Comparison of ENCODE assay signal across 32 cellular contexts in the genomic region with DNA sequence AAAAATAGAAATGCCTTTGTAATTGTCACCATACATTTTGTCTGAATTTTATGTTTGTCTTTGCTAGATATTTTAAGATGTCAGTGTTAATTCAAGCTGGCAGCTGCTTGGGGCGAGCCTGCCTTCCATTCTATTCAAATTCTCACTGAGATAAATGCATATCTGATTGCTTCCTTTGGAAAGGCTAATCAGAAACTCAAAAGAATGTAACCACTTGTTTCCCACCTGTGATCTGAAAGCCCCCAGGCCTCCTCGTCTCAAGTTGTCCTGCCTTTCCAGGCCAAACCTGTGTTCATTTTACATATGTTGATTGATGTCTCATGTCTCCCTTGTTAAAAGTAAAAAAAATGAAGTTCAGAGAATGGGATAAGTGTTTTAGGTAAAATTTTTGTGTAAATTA.
"Had no signal": no experiment of that assay in that cellular context is flagged by ENCODE, and none has a peak within 500 bp of the region (broad histone marks: within the 10 kb centered on the region; RNA-seq: fewer than 3 reads in every experiment).

No MANE protein-coding gene starts in this region.

- ATAC-seq: activated CD8-positive, alpha-beta memory T cell treated with anti-CD3 and anti-CD28 coated beads, Interleukin-2, amount 10 ng/mL, durations not matched to agents 7 days and 5 days; activated CD8-positive, alpha-beta T cell treated with anti-CD3 and anti-CD28 coated beads for 36 hours; effector memory CD8-positive, alpha-beta T cell; gastroesophageal sphincter; pancreas; psoas muscle; stimulated activated naive B cell treated with anti-CD40 and anti-IgM and Interleukin-4, amounts not matched to agents 10 μg/mL and 1 μg/mL and 100 μg/mL, for 72 hours had no signal

- H3K4me1 Mint-ChIP-seq: activated CD4-positive, alpha-beta T cell treated with anti-CD3 and anti-CD28 coated beads, Interleukin-2, amount 10 ng/mL, durations not matched to agents 7 days and 5 days; activated CD8-positive, alpha-beta memory T cell treated with anti-CD3 and anti-CD28 coated beads, Interleukin-2, amount 10 ng/mL, durations not matched to agents 7 days and 5 days; activated naive CD8-positive, alpha-beta T cell treated with anti-CD3 and anti-CD28 coated beads for 36 hours; stimulated activated naive B cell treated with anti-CD40 and anti-IgM and Interleukin-4, amounts not matched to agents 10 μg/mL and 1 μg/mL and 100 μg/mL, for 72 hours had no signal

- H3K4me1 ChIP-seq: adrenal gland, ascending aorta, gastroesophageal sphincter, left ventricle myocardium inferior, pancreas, psoas muscle, right atrium auricular region, stomach, thyroid gland, upper lobe of left lung, vagina had no signal

- H3K27ac ChIP-seq: adrenal gland, ascending aorta, cardiac muscle cell, coronary artery, dorsolateral prefrontal cortex, gastroesophageal sphincter, left ventricle myocardium inferior, pancreas, psoas muscle, right atrium auricular region, stomach, thyroid gland, upper lobe of left lung, vagina had no signal

- H3K9me3 ChIP-seq: adrenal gland, ascending aorta, gastroesophageal sphincter, pancreas, psoas muscle, right atrium auricular region, thyroid gland, vagina had no signal

- DNase-seq: activated CD4-positive, alpha-beta T cell treated with anti-CD3 and anti-CD28 coated beads for 1 hour; activated CD4-positive, alpha-beta T cell treated with anti-CD3 and anti-CD28 coated beads, Interleukin-2, amount 10 ng/mL, durations not matched to agents 7 days and 5 days; activated CD8-positive, alpha-beta memory T cell treated with anti-CD3 and anti-CD28 coated beads, Interleukin-2, amount 10 ng/mL, durations not matched to agents 7 days and 5 days; activated CD8-positive, alpha-beta T cell treated with anti-CD3 and anti-CD28 coated beads for 36 hours; activated naive CD4-positive, alpha-beta T cell treated with anti-CD3 and anti-CD28 coated beads for 36 hours; activated naive CD8-positive, alpha-beta T cell treated with anti-CD3 and anti-CD28 coated beads for 36 hours; activated T-cell treated with anti-CD3 and anti-CD28 coated beads, Interleukin-2, amount 50 U/mL, for 48 hours; adrenal gland; dorsolateral prefrontal cortex; effector memory CD8-positive, alpha-beta T cell; hippocampal formation; islet precursor cell; left ventricle myocardium inferior; nucleus accumbens; pancreas; psoas muscle; stimulated activated CD4-positive, alpha-beta T cell treated with anti-CD3 and anti-CD28 coated beads, Interleukin-1b, Interleukin-23, amount 100 ng/mL, for 48 hours; stimulated activated naive B cell treated with anti-CD40 and anti-IgM and Interleukin-4, amounts not matched to agents 10 μg/mL and 1 μg/mL and 100 μg/mL, for 72 hours; stomach; T1000; thyroid gland; upper lobe of left lung had no signal

- H3K27ac Mint-ChIP-seq: activated CD4-positive, alpha-beta T cell treated with anti-CD3 and anti-CD28 coated beads, Interleukin-2, amount 10 ng/mL, durations not matched to agents 7 days and 5 days; activated CD8-positive, alpha-beta memory T cell treated with anti-CD3 and anti-CD28 coated beads, Interleukin-2, amount 10 ng/mL, durations not matched to agents 7 days and 5 days; activated CD8-positive, alpha-beta T cell treated with anti-CD3 and anti-CD28 coated beads for 36 hours; activated naive CD4-positive, alpha-beta T cell treated with anti-CD3 and anti-CD28 coated beads for 36 hours; activated naive CD8-positive, alpha-beta T cell treated with anti-CD3 and anti-CD28 coated beads for 36 hours; effector memory CD8-positive, alpha-beta T cell; stimulated activated naive B cell treated with anti-CD40 and anti-IgM and Interleukin-4, amounts not matched to agents 10 μg/mL and 1 μg/mL and 100 μg/mL, for 72 hours; T-helper 1 cell treated with Interleukin-12 subunit alpha and Interleukin-12 subunit beta and Interleukin-4 antibody, amounts not matched to agents 30 μg/mL and 1 μg/mL, for 36 hours had no signal

- H3K4me2 ChIP-seq: smooth muscle cell had no signal

- H3K9me3 Mint-ChIP-seq: activated CD4-positive, alpha-beta T cell treated with anti-CD3 and anti-CD28 coated beads, Interleukin-2, amount 10 ng/mL, durations not matched to agents 7 days and 5 days had no signal

- H3K4me3 Mint-ChIP-seq: activated CD4-positive, alpha-beta T cell treated with anti-CD3 and anti-CD28 coated beads, Interleukin-2, amount 10 ng/mL, durations not matched to agents 7 days and 5 days; activated CD8-positive, alpha-beta memory T cell treated with anti-CD3 and anti-CD28 coated beads, Interleukin-2, amount 10 ng/mL, durations not matched to agents 7 days and 5 days; activated CD8-positive, alpha-beta T cell treated with anti-CD3 and anti-CD28 coated beads for 36 hours; activated naive CD4-positive, alpha-beta T cell treated with anti-CD3 and anti-CD28 coated beads for 36 hours; activated naive CD8-positive, alpha-beta T cell treated with anti-CD3 and anti-CD28 coated beads for 36 hours; brain; effector memory CD8-positive, alpha-beta T cell; stimulated activated naive B cell treated with anti-CD40 and anti-IgM and Interleukin-4, amounts not matched to agents 10 μg/mL and 1 μg/mL and 100 μg/mL, for 72 hours; T-helper 1 cell treated with Interleukin-12 subunit alpha and Interleukin-12 subunit beta and Interleukin-4 antibody, amounts not matched to agents 30 μg/mL and 1 μg/mL, for 36 hours had no signal

- H3K36me3 ChIP-seq: adrenal gland, ascending aorta, cardiac muscle cell, gastroesophageal sphincter, left ventricle myocardium inferior, pancreas, right atrium auricular region, stomach, thyroid gland, upper lobe of left lung, vagina had no signal

- H3K4me3 ChIP-seq: adrenal gland, ascending aorta, cardiac muscle cell, coronary artery, dorsolateral prefrontal cortex, gastroesophageal sphincter, left ventricle myocardium inferior, lung, pancreas, psoas muscle, right atrium auricular region, smooth muscle cell, stomach, thyroid gland, upper lobe of left lung, vagina had no signal

- H3K36me3 Mint-ChIP-seq: activated CD8-positive, alpha-beta memory T cell treated with anti-CD3 and anti-CD28 coated beads, Interleukin-2, amount 10 ng/mL, durations not matched to agents 7 days and 5 days; activated naive CD8-positive, alpha-beta T cell treated with anti-CD3 and anti-CD28 coated beads for 36 hours; stimulated activated naive B cell treated with anti-CD40 and anti-IgM and Interleukin-4, amounts not matched to agents 10 μg/mL and 1 μg/mL and 100 μg/mL, for 72 hours had no signal

- H3K27me3 Mint-ChIP-seq: activated CD4-positive, alpha-beta T cell treated with anti-CD3 and anti-CD28 coated beads, Interleukin-2, amount 10 ng/mL, durations not matched to agents 7 days and 5 days; activated CD8-positive, alpha-beta memory T cell treated with anti-CD3 and anti-CD28 coated beads, Interleukin-2, amount 10 ng/mL, durations not matched to agents 7 days and 5 days; activated CD8-positive, alpha-beta T cell treated with anti-CD3 and anti-CD28 coated beads for 36 hours; activated naive CD8-positive, alpha-beta T cell treated with anti-CD3 and anti-CD28 coated beads for 36 hours; effector memory CD8-positive, alpha-beta T cell; stimulated activated naive B cell treated with anti-CD40 and anti-IgM and Interleukin-4, amounts not matched to agents 10 μg/mL and 1 μg/mL and 100 μg/mL, for 72 hours had no signal

- H3K27me3 ChIP-seq: adrenal gland, ascending aorta, cardiac muscle cell, dorsolateral prefrontal cortex, gastroesophageal sphincter, pancreas, right atrium auricular region, stomach, thyroid gland, upper lobe of left lung, vagina had no signal
